ENCODE assay signal across 30 cellular contexts in the genomic region with DNA sequence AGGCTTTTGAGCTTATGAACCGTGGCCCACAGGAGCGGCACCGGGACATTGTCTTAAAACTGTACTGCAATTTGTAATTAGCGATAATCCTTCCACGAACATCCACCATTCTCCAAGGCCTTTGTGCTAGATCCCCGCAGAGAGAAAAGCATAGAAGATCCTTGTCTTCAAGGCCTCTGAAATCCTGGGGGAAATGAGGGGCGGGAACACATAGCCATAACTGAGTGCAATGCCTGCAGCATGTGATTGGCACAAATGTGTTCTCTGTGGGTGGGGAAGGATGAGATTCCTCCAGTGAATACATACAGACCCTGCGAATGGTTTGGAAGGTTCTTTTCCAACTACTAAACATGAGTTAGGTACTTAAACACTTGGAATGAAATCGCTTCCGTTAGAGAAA.
"Had no signal": no experiment of that assay in that cellular context is flagged by ENCODE, and none has a peak within 500 bp of the region (broad histone marks: within the 10 kb centered on the region; RNA-seq: fewer than 3 reads in every experiment).

No MANE protein-coding gene starts in this region.

- H3K4me3 Mint-ChIP-seq: immature natural killer cell; mesothelial cell of epicardium; naive thymus-derived CD4-positive, alpha-beta T cell; natural killer cell treated with Interleukin-12 subunit alpha and Interleukin-12 subunit beta and Interleukin-15 and Interleukin-18, amount 100 ng/mL, for 72 hours; neural crest cell; stimulated activated memory B cell treated with anti-CD40 and anti-IgM and Interleukin-4, amounts not matched to agents 10 μg/mL and 1 μg/mL and 100 μg/mL, for 72 hours; stimulated activated naive CD8-positive, alpha-beta T cell treated with anti-CD3 and anti-CD28 coated beads, Interleukin-15, amount 100 ng/mL, for 72 hours; type B pancreatic cell had no signal

- H3K4me3 ChIP-seq: left lung, lower lobe of right lung, right atrium auricular region, right lobe of liver, smooth muscle cell, tibial nerve, uterus had no signal

- H3K27me3 ChIP-seq: left lung, neutrophil, right atrium auricular region, right lobe of liver, tibial nerve, uterus had no signal

- DNase-seq: hippocampal formation; immature natural killer cell; kidney; left colon; left lung; lower lobe of right lung; mammary epithelial cell; mesenchymal stem cell; naive thymus-derived CD4-positive, alpha-beta T cell; occipital lobe; right lobe of liver; stimulated activated CD4-positive, alpha-beta T cell treated with anti-CD3 and anti-CD28 coated beads, Interleukin-1b, Interleukin-23, amount 100 ng/mL, for 48 hours; stimulated activated CD4-positive, alpha-beta T cell treated with anti-CD3 and anti-CD28 coated beads, Interleukin-2, amount 100 ng/mL, for 48 hours; stimulated activated CD4-positive, alpha-beta T cell treated with anti-CD3 and anti-CD28 coated beads, Interleukin-4, amount 100 ng/mL, for 4 hours; stimulated activated CD8-positive, alpha-beta memory T cell treated with anti-CD3 and anti-CD28 coated beads, Interleukin-4, amount 100 ng/mL, for 48 hours; stimulated activated naive CD4-positive, alpha-beta T cell treated with Interleukin-2 at 50 U/mL for 16 hours; stimulated activated naive CD8-positive, alpha-beta T cell treated with anti-CD3 and anti-CD28 coated beads, Interleukin-15, amount 100 ng/mL, for 72 hours; substantia nigra; uterus had no signal

- H3K9ac ChIP-seq: parathyroid adenoma had no signal

- H3K36me3 ChIP-seq: left lung, lower lobe of right lung, neutrophil, right atrium auricular region, right lobe of liver, tibial nerve, uterus had no signal

- H3K27me3 Mint-ChIP-seq: type B pancreatic cell had no signal

- ATAC-seq: left colon; left lung; lower lobe of right lung; naive thymus-derived CD4-positive, alpha-beta T cell; natural killer cell treated with Interleukin-12 subunit alpha and Interleukin-12 subunit beta and Interleukin-15 and Interleukin-18, amount 100 ng/mL, for 72 hours; right lobe of liver; stimulated activated memory B cell treated with anti-CD40 and anti-IgM and Interleukin-4, amounts not matched to agents 10 μg/mL and 1 μg/mL and 100 μg/mL, for 72 hours; stimulated activated naive CD8-positive, alpha-beta T cell treated with anti-CD3 and anti-CD28 coated beads, Interleukin-15, amount 100 ng/mL, for 72 hours had no signal

- H3K27ac Mint-ChIP-seq: immature natural killer cell; naive thymus-derived CD4-positive, alpha-beta T cell; natural killer cell treated with Interleukin-12 subunit alpha and Interleukin-12 subunit beta and Interleukin-15 and Interleukin-18, amount 100 ng/mL, for 72 hours; stimulated activated memory B cell treated with anti-CD40 and anti-IgM and Interleukin-4, amounts not matched to agents 10 μg/mL and 1 μg/mL and 100 μg/mL, for 72 hours; stimulated activated naive CD8-positive, alpha-beta T cell treated with anti-CD3 and anti-CD28 coated beads, Interleukin-15, amount 100 ng/mL, for 72 hours; type B pancreatic cell had no signal

- H3K4me1 Mint-ChIP-seq: immature natural killer cell had no signal

- H3K4me1 ChIP-seq: left lung, lower lobe of right lung, parathyroid adenoma, right atrium auricular region, uterus had no signal

- H2AFZ ChIP-seq: parathyroid adenoma had no signal

- H3K9me3 Mint-ChIP-seq: immature natural killer cell; mesothelial cell of epicardium; naive thymus-derived CD4-positive, alpha-beta T cell; natural killer cell treated with Interleukin-12 subunit alpha and Interleukin-12 subunit beta and Interleukin-15 and Interleukin-18, amount 100 ng/mL, for 72 hours; stimulated activated naive CD8-positive, alpha-beta T cell treated with anti-CD3 and anti-CD28 coated beads, Interleukin-15, amount 100 ng/mL, for 72 hours had no signal

- H3K79me2 ChIP-seq: parathyroid adenoma had no signal

- H3K9me3 ChIP-seq: left lung, lower lobe of right lung, neutrophil, right atrium auricular region, right lobe of liver, tibial nerve, uterus had no signal

- H3K4me2 ChIP-seq: smooth muscle cell had no signal

- H3K27ac ChIP-seq: left lung, lower lobe of right lung, neutrophil, parathyroid adenoma, right atrium auricular region, right lobe of liver, tibial nerve, uterus had no signal

- FAIRE-seq: islet of Langerhans, kidney had no signal

- H3K36me3 Mint-ChIP-seq: immature natural killer cell; mesothelial cell of epicardium; naive thymus-derived CD4-positive, alpha-beta T cell; natural killer cell treated with Interleukin-12 subunit alpha and Interleukin-12 subunit beta and Interleukin-15 and Interleukin-18, amount 100 ng/mL, for 72 hours; stimulated activated memory B cell treated with anti-CD40 and anti-IgM and Interleukin-4, amounts not matched to agents 10 μg/mL and 1 μg/mL and 100 μg/mL, for 72 hours; type B pancreatic cell had no signal
